ENCODE assay signal across 14 cellular contexts in the genomic region with DNA sequence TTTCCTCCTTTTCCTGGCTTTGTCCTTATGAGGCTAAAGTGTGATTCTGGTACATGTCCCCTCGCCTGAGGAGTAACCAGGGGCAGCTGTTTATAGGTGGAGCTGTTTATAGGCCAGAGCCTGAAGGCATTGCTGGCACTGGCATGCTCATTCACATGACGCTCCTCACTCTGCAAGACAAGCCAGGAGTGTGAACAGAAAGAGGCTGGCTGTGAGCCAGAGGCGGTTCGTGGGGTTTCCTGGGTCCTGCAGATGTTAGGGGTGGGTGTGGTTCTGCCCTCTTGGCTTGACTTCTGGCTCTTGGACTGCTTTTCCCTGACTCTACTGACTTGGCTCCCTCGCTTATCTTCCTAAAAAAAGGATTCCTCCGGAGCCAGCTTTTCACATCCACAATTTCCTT. TPM values are rescaled to one million over a fixed set of nuclear protein-coding genes. Genes with fewer than 3 reads are reported as not detected.
DNase-seq lines count a peak whose midpoint lies in the region; ATAC-seq, FAIRE-seq and TF ChIP-seq lines count a peak whose summit lies in the region.
"Had no signal": no experiment of that assay in that cellular context is flagged by ENCODE, and none has a peak within 500 bp of the region (broad histone marks: within the 10 kb centered on the region; RNA-seq: fewer than 3 reads in every experiment).

No MANE protein-coding gene starts in this region.

- H3K36me3 Mint-ChIP-seq in MCF 10A (ENCODE audit: insufficient read depth, unreplicated experiment): no peaks in the 10 kb centered on the region
- no peaks in the 10 kb centered on the region for H3K36me3 Mint-ChIP-seq in activated CD4-positive, alpha-beta memory T cell treated with anti-CD3 and anti-CD28 coated beads, Interleukin-2, amount 10 ng/mL, durations not matched to agents 7 days and 5 days (ENCODE audit: low read depth)

- H3K4me1 Mint-ChIP-seq in MCF 10A (ENCODE audit: insufficient read depth, unreplicated experiment): peaks cover 53% of the 10 kb centered on the region
- peaks cover 7% of the 10 kb centered on the region for H3K4me1 Mint-ChIP-seq in activated CD4-positive, alpha-beta memory T cell treated with anti-CD3 and anti-CD28 coated beads, Interleukin-2, amount 10 ng/mL, durations not matched to agents 7 days and 5 days

- H3K4me1 ChIP-seq in mucosa of descending colon (ENCODE audit: low read depth): peaks cover 4% of the 10 kb centered on the region

- ATAC-seq in mucosa of descending colon: peak; percentile 65
- ATAC-seq: activated naive CD4-positive, alpha-beta T cell treated with anti-CD3 and anti-CD28 coated beads, Interleukin-2, amount 50 U/mL, for 72 hours had no signal

- CTCF ChIA-PET in MCF 10A (lab: Yijun Ruan, JAX): interaction anchor here (0.6 to 2.9 kb wide), 10 partner anchors 11 to 200 kb away, joined by 3 to 14 read pairs (median 4); no protein-coding TSS in a partner anchor
- CTCF ChIA-PET in activated CD4-positive, alpha-beta memory T cell treated with anti-CD3 and anti-CD28 coated beads, Interleukin-2, amount 10 ng/mL, durations not matched to agents 7 days and 5 days (lab: Charles Lee): interaction anchor here (1.7 kb wide), 1 partner anchor 23 kb away, joined by 5 read pairs; no protein-coding TSS in a partner anchor

- no peak overlapping the region for H3K4me3 ChIP-seq in mucosa of descending colon

- no peaks in the 10 kb centered on the region for H3K9me3 ChIP-seq in mucosa of descending colon

- peak overlapping the region; percentile 29 for H3K4me3 Mint-ChIP-seq in MCF 10A (ENCODE audit: unreplicated experiment)
- H3K4me3 Mint-ChIP-seq in activated CD4-positive, alpha-beta memory T cell treated with anti-CD3 and anti-CD28 coated beads, Interleukin-2, amount 10 ng/mL, durations not matched to agents 7 days and 5 days: no peak overlapping the region

- DNase-seq in DMS153 treated with DMSO at 0.1 percent for 48 hours (lab: John Stamatoyannopoulos, UW; ENCODE audit: unreplicated experiment) (peak; percentile 39), NCI-H1092 (lab: John Stamatoyannopoulos, UW) (peak; percentile 17), MCF 10A (ENCODE audit: unreplicated experiment) (peak; percentile 93), mucosa of descending colon (peak; percentile 47 to 61 (median 52)), HTR-8/SVneo (ENCODE audit: insufficient read length, low spot score) (no peak)
- DNase-seq in activated effector memory CD4-positive, alpha-beta T cell treated with Interleukin-2 at 50 U/mL for 16 hours: no peak
- DNase-seq in activated CD4-positive, alpha-beta memory T cell treated with anti-CD3 and anti-CD28 coated beads, Interleukin-2, amount 10 ng/mL, durations not matched to agents 7 days and 5 days: no peak
- no peak for DNase-seq in activated effector memory CD4-positive, alpha-beta T cell treated with anti-CD3 and anti-CD28 coated beads, Interleukin-2, amount 50 U/mL, for 16 hours
- DNase-seq: effector memory CD4-positive, alpha-beta T cell; IMR-90; SHP77 had no signal

- TF ChIP-seq CTCF in MCF 10A (IDR thresholded peaks at IDR 0.05; ENCODE audit: unreplicated experiment) (no peak), mucosa of descending colon (IDR thresholded peaks at IDR 0.05) (no peak)

- H3K9me3 Mint-ChIP-seq in MCF 10A (ENCODE audit: unreplicated experiment): no peaks in the 10 kb centered on the region
- H3K9me3 Mint-ChIP-seq in activated CD4-positive, alpha-beta memory T cell treated with anti-CD3 and anti-CD28 coated beads, Interleukin-2, amount 10 ng/mL, durations not matched to agents 7 days and 5 days: peaks cover 2% of the 10 kb centered on the region

- intact Hi-C loops in MCF 10A (cut with micrococcal nuclease): no loop called here
- intact Hi-C loops in mucosa of descending colon (cut with DNase I, micrococcal nuclease): no loop called here

- POLR2A ChIA-PET in MCF 10A (lab: Yijun Ruan, JAX): interaction anchor here (0.6 to 3.9 kb wide), 9 partner anchors 12 to 162 kb away, joined by 3 to 42 read pairs (median 3); a partner anchor contains a TSS
- POLR2A ChIA-PET in activated CD4-positive, alpha-beta memory T cell treated with anti-CD3 and anti-CD28 coated beads, Interleukin-2, amount 10 ng/mL, durations not matched to agents 7 days and 5 days (lab: Charles Lee): no interaction called here

- BruUV-seq in MCF 10A (replicated peaks; lab: Mats Ljungman, UMichigan): no TSS peak

- no peak for FAIRE-seq in HTR-8/SVneo (lab: Jason Lieb, UNC)
- FAIRE-seq: GM12892 had no signal

- no peaks in the 10 kb centered on the region for H3K27me3 Mint-ChIP-seq in MCF 10A (ENCODE audit: insufficient read depth, unreplicated experiment)
- peaks cover 30% of the 10 kb centered on the region for H3K27me3 Mint-ChIP-seq in activated CD4-positive, alpha-beta memory T cell treated with anti-CD3 and anti-CD28 coated beads, Interleukin-2, amount 10 ng/mL, durations not matched to agents 7 days and 5 days

- no peaks in the 10 kb centered on the region for H3K36me3 ChIP-seq in mucosa of descending colon (ENCODE audit: low read depth)

- H3K27ac Mint-ChIP-seq in MCF 10A (ENCODE audit: low read depth, unreplicated experiment): peak overlapping the region; percentile 57
- no peak overlapping the region for H3K27ac Mint-ChIP-seq in activated CD4-positive, alpha-beta memory T cell treated with anti-CD3 and anti-CD28 coated beads, Interleukin-2, amount 10 ng/mL, durations not matched to agents 7 days and 5 days

RNA-seq across cellular contexts. Expression of a gene that starts 12.8 kb away (rescaled TPM):
- 39.1 and 59.1 TPM in 2 replicates for total RNA-seq in MCF 10A (2022)
- total RNA-seq in mucosa of descending colon: 1 to 10 TPM in 2 of 3 donors, under 1 TPM in 1; 0.96 to 2.2 (median 2.1) TPM
- total RNA-seq in activated CD4-positive, alpha-beta memory T cell treated with anti-CD3 and anti-CD28 coated beads, Interleukin-2, amount 10 ng/mL, durations not matched to agents 7 days and 5 days: not detected
- total RNA-seq: activated naive CD4-positive, alpha-beta T cell treated with anti-CD3 and anti-CD28 coated beads, Interleukin-2, amount 50 U/mL, for 72 hours; CD8-positive, alpha-beta memory T cell had no signal

Comparison
In these comparisons a context has a peak if more than half of its experiments do, and no peak if none do; other contexts are left out.
1. DNase-seq: peak in DMS153 treated with DMSO at 0.1 percent for 48 hours (single experiment), NCI-H1092 (single experiment), MCF 10A (single experiment) and mucosa of descending colon (3 of 3); none in HTR-8/SVneo (single experiment), activated effector memory CD4-positive, alpha-beta T cell treated with Interleukin-2 at 50 U/mL for 16 hours (single experiment), activated CD4-positive, alpha-beta memory T cell treated with anti-CD3 and anti-CD28 coated beads, Interleukin-2, amount 10 ng/mL, durations not matched to agents 7 days and 5 days (single experiment) and activated effector memory CD4-positive, alpha-beta T cell treated with anti-CD3 and anti-CD28 coated beads, Interleukin-2, amount 50 U/mL, for 16 hours (single experiment).
2. RNA of a gene that starts 12.8 kb away (total RNA-seq): 39.1 to 59.1 TPM in MCF 10A; 0.96 to 2.2 TPM in mucosa of descending colon and not detected in activated CD4-positive, alpha-beta memory T cell treated with anti-CD3 and anti-CD28 coated beads, Interleukin-2, amount 10 ng/mL, durations not matched to agents 7 days and 5 days; every median in the first group is over 10 times any median in the second.